1 cellular context compared by ENCODE assay signal in genomic region chr1:11858968-11859871, GRCh38.
A peak's percentile ranks its signal among the peaks of the same experiment; 100 is the strongest.
TF ChIP-seq lines count a peak whose summit lies in the region.

No MANE protein-coding gene starts in this region.

TF ChIP-seq in H1, 55 proteins besides CTCF, POLR2A, EP300 and RAD21:
- TF ChIP-seq NRF1 (IDR thresholded peaks at IDR 0.05; ENCODE audit: low read depth, low read length) (no peak), TAF7 (optimal IDR thresholded peaks at IDR 0.05; ENCODE audit: borderline replicate concordance, low read depth, low read length) (peak; percentile 81), SIN3A (conservative IDR thresholded peaks at IDR 0.05 in 1 of 2, IDR thresholded peaks at IDR 0.05 in 1 of 2; ENCODE audit: low read depth in 1 of 2, low read length in 2 of 2) (peak; percentile 92 to 93; a peak in 3 of 4 replicates), YY1 (IDR thresholded peaks at IDR 0.05; ENCODE audit: low read depth, low read length) (peak; percentile 62; the same call in 1 of the 2 replicates), RXRA (IDR thresholded peaks at IDR 0.05; ENCODE audit: insufficient read depth, low read depth, low read length) (0 out of 2 replicates have a peak, but pooled peaks have one; percentile 61), HDAC2 (IDR thresholded peaks at IDR 0.05; ENCODE audit: borderline replicate concordance in 1 of 2, low read depth in 2 of 2, low read length in 2 of 2) (peak; percentile 78 to 97; a peak in 3 of 4 replicates), TCF12 (IDR thresholded peaks at IDR 0.05; ENCODE audit: low read depth, low read length) (0 out of 2 replicates have a peak, but pooled peaks have one; percentile 43), SP2 (IDR thresholded peaks at IDR 0.05; ENCODE audit: low read length) (no peak), MAX (IDR thresholded peaks at IDR 0.05) (peak; percentile 58), CREB1 (IDR thresholded peaks at IDR 0.05) (peak; percentile 19; the same call in 1 of the 2 replicates), KDM1A (IDR thresholded peaks at IDR 0.05; ENCODE audit: borderline replicate concordance, low read length) (no peak), GABPA (IDR thresholded peaks at IDR 0.05; ENCODE audit: borderline replicate concordance, insufficient read depth, low read length) (peak; percentile 78), CBX5 (IDR thresholded peaks at IDR 0.05; ENCODE audit: low read depth, low read length) (no peak), ASH2L (IDR thresholded peaks at IDR 0.05; ENCODE audit: low read length) (no peak), TBP (IDR thresholded peaks at IDR 0.05; ENCODE audit: low read depth, low read length) (no peak)
